In the genomic region with DNA sequence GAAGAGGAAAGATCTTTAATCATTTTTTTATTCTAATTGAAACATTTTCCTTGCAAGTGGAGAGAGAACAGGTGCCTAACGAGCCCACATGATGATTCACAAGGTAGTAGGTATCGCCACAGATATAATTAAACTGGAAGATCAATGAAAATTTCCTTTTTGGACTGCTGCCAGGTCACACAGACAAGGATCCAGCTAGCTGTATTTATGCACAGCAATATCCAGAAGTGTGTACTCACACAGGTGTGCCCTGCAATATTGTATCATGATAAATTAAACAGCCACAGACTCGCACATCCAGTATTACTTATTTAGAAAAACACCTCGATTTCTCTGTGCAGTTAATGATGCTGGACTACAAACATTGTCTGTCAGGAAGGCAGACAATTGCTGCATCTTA, we compare ENCODE assay signal across 22 cellular contexts.
"Had no signal": no experiment of that assay in that cellular context is flagged by ENCODE, and none has a peak within 500 bp of the region (broad histone marks: within the 10 kb centered on the region; RNA-seq: fewer than 3 reads in every experiment).

No MANE protein-coding gene starts in this region.

- H3K4me3 ChIP-seq: adrenal gland, ascending aorta, dorsolateral prefrontal cortex, left ventricle myocardium inferior, thoracic aorta, vagina had no signal

- DNase-seq: activated CD4-positive, alpha-beta T cell treated with anti-CD3 and anti-CD28 coated beads for 1 hour; activated CD4-positive, alpha-beta T cell treated with anti-CD3 and anti-CD28 coated beads, Interleukin-2, amount 50 U/mL, for 1 hour; activated CD8-positive, alpha-beta T cell treated with anti-CD3 and anti-CD28 coated beads, Interleukin-2, amount 10 ng/mL, durations not matched to agents 7 days and 5 days; activated naive CD4-positive, alpha-beta T cell; activated T-cell treated with anti-CD3 and anti-CD28 coated beads, Interleukin-2, amount 50 U/mL, for 1 hour; adrenal gland; brain microvascular endothelial cell; caudate nucleus; dorsolateral prefrontal cortex; effector memory CD8-positive, alpha-beta T cell; foreskin melanocyte; immature natural killer cell; left ventricle myocardium inferior; retina; stimulated activated CD4-positive, alpha-beta T cell treated with anti-CD3 and anti-CD28 coated beads, Interleukin-4, amount 100 ng/mL, for 24 hours; stimulated activated naive CD4-positive, alpha-beta T cell treated with Interleukin-2 at 50 U/mL for 16 hours had no signal

- H3K4me1 ChIP-seq: adrenal gland, ascending aorta, left ventricle myocardium inferior, vagina had no signal

- H3K9me3 ChIP-seq: adrenal gland, ascending aorta, thoracic aorta, vagina had no signal

- H3K27me3 ChIP-seq: adrenal gland, ascending aorta, brain microvascular endothelial cell, vagina had no signal

- ATAC-seq: activated CD8-positive, alpha-beta T cell treated with anti-CD3 and anti-CD28 coated beads, Interleukin-2, amount 10 ng/mL, durations not matched to agents 7 days and 5 days; activated T-helper 17 cell treated with anti-CD3 and anti-CD28 coated beads, Interleukin-2, amount 50 U/mL, for 72 hours; effector memory CD8-positive, alpha-beta T cell; esophagus mucosa; natural killer cell treated with Interleukin-12 subunit alpha and Interleukin-12 subunit beta and Interleukin-15 and Interleukin-18, amount 100 ng/mL, for 72 hours had no signal

- H3K27ac ChIP-seq: adrenal gland, ascending aorta, brain microvascular endothelial cell, dorsolateral prefrontal cortex, left ventricle myocardium inferior, thoracic aorta, vagina had no signal

- H3K36me3 ChIP-seq: adrenal gland, ascending aorta, brain microvascular endothelial cell, left ventricle myocardium inferior, thoracic aorta, vagina had no signal
